8 cellular contexts compared by ENCODE assay signal in the genomic region with DNA sequence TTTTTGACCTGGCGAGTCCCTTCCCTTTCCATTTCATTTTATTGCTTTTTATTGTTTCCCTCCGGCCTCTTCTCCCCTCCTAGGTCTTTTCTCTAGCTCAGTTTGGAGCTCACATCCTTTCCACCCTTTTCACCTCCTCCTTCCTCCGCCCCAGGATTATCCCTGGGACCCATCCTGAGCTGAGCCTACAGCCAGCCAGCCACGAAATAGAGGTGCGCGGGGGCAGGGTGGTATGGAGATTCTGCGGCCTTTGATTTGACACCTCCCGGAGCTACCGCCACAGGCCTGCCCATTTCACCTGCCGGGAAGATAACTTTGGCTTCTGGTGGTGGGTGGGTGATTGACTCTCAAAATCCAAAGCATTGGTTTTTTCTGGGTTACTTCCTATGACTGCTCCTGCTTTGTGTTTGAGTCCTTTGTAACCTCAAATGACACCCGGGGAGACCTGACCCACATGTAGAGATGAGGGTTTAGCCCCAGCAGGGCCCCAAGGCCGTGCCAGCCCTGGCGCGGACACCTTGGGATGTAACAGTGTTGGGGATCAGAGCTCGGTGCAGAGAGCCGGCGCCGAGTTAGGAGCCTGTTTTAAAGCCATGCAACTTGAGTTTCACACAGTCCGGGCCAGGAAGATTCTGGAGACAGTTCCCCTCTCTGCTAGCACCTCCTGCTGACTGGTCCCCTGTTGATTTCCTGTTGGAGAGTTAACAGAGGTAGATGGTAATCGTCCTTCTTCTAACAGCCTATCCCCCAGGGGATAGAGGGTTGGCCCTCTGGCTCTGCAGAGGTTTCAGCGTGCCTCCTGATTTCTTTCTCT. TPM values are rescaled to one million over a fixed set of nuclear protein-coding genes. Genes with fewer than 3 reads are reported as not detected.
DNase-seq lines count a peak whose midpoint lies in the region; ATAC-seq and TF ChIP-seq lines count a peak whose summit lies in the region.

No MANE protein-coding gene starts in this region.

- no peaks in the 10 kb centered on the region for H3K9me3 ChIP-seq in SK-N-SH

- H3K9me2 ChIP-seq in SK-N-SH: no peaks in the 10 kb centered on the region

- peak; percentile 14 for ATAC-seq in HG02642 (IDR thresholded peaks at IDR 0.05; ENCODE audit: poor library complexity, unreplicated experiment)
- peak; percentile 9 for ATAC-seq in stimulated activated naive CD8-positive, alpha-beta T cell treated with anti-CD3 and anti-CD28 coated beads, Interleukin-15, Interleukin-2, amounts not matched to agents 100 U/mL and 50 U/mL, for 24 hours

- H3K27ac ChIP-seq in SK-N-SH (ENCODE audit: low read depth in 2 of 2, low read length in 1 of 2) (peak overlapping the region; percentile 47 to 90; a peak in 3 of 4 replicates), brain microvascular endothelial cell (peak overlapping the region; percentile 94)

- H3K4me3 ChIP-seq in SK-N-SH (ENCODE audit: low read depth in 2 of 2, low read length in 1 of 2) (peak overlapping the region; percentile 75 to 84), brain microvascular endothelial cell (ENCODE audit: low read depth, low read length) (peak overlapping the region; percentile 90)

- peak; percentile 47 for TF ChIP-seq RAD21 in SK-N-SH (IDR thresholded peaks at IDR 0.05; ENCODE audit: low read length)

- peak; percentile 43 for TF ChIP-seq CTCF in SK-N-SH (IDR thresholded peaks at IDR 0.05)
- TF ChIP-seq CTCF in brain microvascular endothelial cell (IDR thresholded peaks at IDR 0.05; ENCODE audit: low read depth, low read length, missing control alignments): peak; percentile 54

- POLR2A ChIA-PET in SK-N-SH (lab: Yijun Ruan, JAX): interaction anchor here (0.8 kb wide), 1 partner anchor 9 kb away, joined by 3 read pairs; no protein-coding TSS in a partner anchor

- H4K20me1 ChIP-seq in SK-N-SH (ENCODE audit: insufficient read depth): peaks cover 20% of the 10 kb centered on the region

- peaks cover 50% of the 10 kb centered on the region for H3F3A ChIP-seq in SK-N-SH (replicated peaks; ENCODE audit: insufficient read depth)

- no peaks in the 10 kb centered on the region for H3K27me3 ChIP-seq in SK-N-SH (ENCODE audit: insufficient read depth)
- H3K27me3 ChIP-seq in brain microvascular endothelial cell (replicated peaks): no peaks in the 10 kb centered on the region

- peak overlapping the region; percentile 82 for H3K4me2 ChIP-seq in SK-N-SH

- CTCF ChIA-PET in SK-N-SH (lab: Yijun Ruan, JAX): interaction anchor here (0.7 to 2.4 kb wide), 15 partner anchors 9 to 192 kb away, joined by 3 to 12 read pairs (median 4); no protein-coding TSS in a partner anchor

- DNase-seq in GM03348 (ENCODE audit: low spot score): peak; percentile 51
- DNase-seq in SK-N-SH: no peak
- no peak for DNase-seq in brain microvascular endothelial cell
- peak; percentile 68 for DNase-seq in kidney glomerular epithelial cell (lab: John Stamatoyannopoulos, UW)
- DNase-seq in stimulated activated naive CD8-positive, alpha-beta T cell treated with anti-CD3 and anti-CD28 coated beads, Interleukin-15, Interleukin-2, amounts not matched to agents 100 U/mL and 50 U/mL, for 24 hours: peak; percentile 38
- no peak for DNase-seq in DMS79 treated with DMSO at 0.1 percent for 48 hours (lab: John Stamatoyannopoulos, UW)
- no peak for DNase-seq in effector CD8-positive, alpha-beta T cell (lab: John Stamatoyannopoulos, UW)

- TF ChIP-seq EP300 in SK-N-SH (IDR thresholded peaks at IDR 0.05; ENCODE audit: borderline replicate concordance in 1 of 2, low read depth in 1 of 2, low read length in 1 of 2): no peak

- H3K36me3 ChIP-seq in SK-N-SH (replicated peaks in 1 of 2; ENCODE audit: control insufficient read depth in 1 of 2, insufficient read depth in 2 of 2, low read length in 1 of 2) (no peaks in the 10 kb centered on the region), brain microvascular endothelial cell (replicated peaks) (peaks cover 14% of the 10 kb centered on the region)

- H2AFZ ChIP-seq in SK-N-SH (ENCODE audit: low read depth): no peak overlapping the region

- H3K79me2 ChIP-seq in SK-N-SH (ENCODE audit: insufficient read depth): peaks cover 81% of the 10 kb centered on the region

- in situ Hi-C loops in brain microvascular endothelial cell (cut with HindIII; ENCODE audit: low pct_ligation_motif_present, low sequenced_read_pairs): no loop called here

- WGBS in SK-N-SH (ENCODE audit: low lambda C conversion rate): 62% methylated on average over 16 of the region's 21 CpGs

- H3K4me1 ChIP-seq in SK-N-SH (ENCODE audit: control insufficient read depth in 1 of 2, insufficient read depth in 2 of 2, low read depth in 1 of 2, low read length in 1 of 2): peaks cover 44 to 62% of the 10 kb centered on the region in 2 experiments

- peak overlapping the region; percentile 96 for H3K9ac ChIP-seq in SK-N-SH

TF ChIP-seq in SK-N-SH, 30 proteins besides CTCF, POLR2A, EP300 and RAD21 (continues in another document):
- TF ChIP-seq, protein P1, sequence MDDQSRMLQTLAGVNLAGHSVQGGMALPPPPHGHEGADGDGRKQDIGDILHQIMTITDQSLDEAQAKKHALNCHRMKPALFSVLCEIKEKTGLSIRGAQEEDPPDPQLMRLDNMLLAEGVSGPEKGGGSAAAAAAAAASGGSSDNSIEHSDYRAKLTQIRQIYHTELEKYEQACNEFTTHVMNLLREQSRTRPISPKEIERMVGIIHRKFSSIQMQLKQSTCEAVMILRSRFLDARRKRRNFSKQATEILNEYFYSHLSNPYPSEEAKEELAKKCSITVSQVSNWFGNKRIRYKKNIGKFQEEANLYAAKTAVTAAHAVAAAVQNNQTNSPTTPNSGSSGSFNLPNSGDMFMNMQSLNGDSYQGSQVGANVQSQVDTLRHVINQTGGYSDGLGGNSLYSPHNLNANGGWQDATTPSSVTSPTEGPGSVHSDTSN (IDR thresholded peaks at IDR 0.05): no peak
- no peak for TF ChIP-seq CHD2 (IDR thresholded peaks at IDR 0.05; ENCODE audit: low read length, partially characterized antibody)
- no peak for TF ChIP-seq MXI1 (IDR thresholded peaks at IDR 0.05; ENCODE audit: low read depth, low read length)
- TF ChIP-seq TCF12 (IDR thresholded peaks at IDR 0.05): 0 out of 2 replicates have a peak, but pooled peaks have one; percentile 15
- no peak for TF ChIP-seq YY1 (IDR thresholded peaks at IDR 0.05; ENCODE audit: low read depth)
- TF ChIP-seq, protein P2, sequence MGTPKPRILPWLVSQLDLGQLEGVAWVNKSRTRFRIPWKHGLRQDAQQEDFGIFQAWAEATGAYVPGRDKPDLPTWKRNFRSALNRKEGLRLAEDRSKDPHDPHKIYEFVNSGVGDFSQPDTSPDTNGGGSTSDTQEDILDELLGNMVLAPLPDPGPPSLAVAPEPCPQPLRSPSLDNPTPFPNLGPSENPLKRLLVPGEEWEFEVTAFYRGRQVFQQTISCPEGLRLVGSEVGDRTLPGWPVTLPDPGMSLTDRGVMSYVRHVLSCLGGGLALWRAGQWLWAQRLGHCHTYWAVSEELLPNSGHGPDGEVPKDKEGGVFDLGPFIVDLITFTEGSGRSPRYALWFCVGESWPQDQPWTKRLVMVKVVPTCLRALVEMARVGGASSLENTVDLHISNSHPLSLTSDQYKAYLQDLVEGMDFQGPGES (IDR thresholded peaks at IDR 0.05; ENCODE audit: low read depth, low read length): no peak
- TF ChIP-seq, protein P3, sequence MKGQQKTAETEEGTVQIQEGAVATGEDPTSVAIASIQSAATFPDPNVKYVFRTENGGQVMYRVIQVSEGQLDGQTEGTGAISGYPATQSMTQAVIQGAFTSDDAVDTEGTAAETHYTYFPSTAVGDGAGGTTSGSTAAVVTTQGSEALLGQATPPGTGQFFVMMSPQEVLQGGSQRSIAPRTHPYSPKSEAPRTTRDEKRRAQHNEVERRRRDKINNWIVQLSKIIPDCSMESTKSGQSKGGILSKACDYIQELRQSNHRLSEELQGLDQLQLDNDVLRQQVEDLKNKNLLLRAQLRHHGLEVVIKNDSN (IDR thresholded peaks at IDR 0.05; ENCODE audit: borderline replicate concordance, low read depth): no peak
- no peak for TF ChIP-seq MEF2A (IDR thresholded peaks at IDR 0.05; ENCODE audit: borderline replicate concordance, low read depth)
- no peak for TF ChIP-seq GATA2 (CRISPR knock-in tag; IDR thresholded peaks at IDR 0.05)
- TF ChIP-seq POLR2AphosphoS5 (IDR thresholded peaks at IDR 0.05; ENCODE audit: low read depth, low read length): no peak
- TF ChIP-seq, protein P4, sequence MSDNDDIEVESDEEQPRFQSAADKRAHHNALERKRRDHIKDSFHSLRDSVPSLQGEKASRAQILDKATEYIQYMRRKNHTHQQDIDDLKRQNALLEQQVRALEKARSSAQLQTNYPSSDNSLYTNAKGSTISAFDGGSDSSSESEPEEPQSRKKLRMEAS (IDR thresholded peaks at IDR 0.05; ENCODE audit: low read depth): 0 out of 2 replicates have a peak, but pooled peaks have one; percentile 13
- TF ChIP-seq GABPA (IDR thresholded peaks at IDR 0.05; ENCODE audit: low read depth): 0 out of 2 replicates have a peak, but pooled peaks have one; percentile 8
- no peak for TF ChIP-seq ELF1 (IDR thresholded peaks at IDR 0.05)
- TF ChIP-seq TEAD4 (IDR thresholded peaks at IDR 0.05; ENCODE audit: borderline replicate concordance, insufficient read depth): no peak
- no peak for TF ChIP-seq NRF1 (IDR thresholded peaks at IDR 0.05; ENCODE audit: low read depth, low read length)
- peak; percentile 27 for TF ChIP-seq SMC3 (IDR thresholded peaks at IDR 0.05; ENCODE audit: low read depth, low read length)
- TF ChIP-seq FOXJ3 (CRISPR knock-in tag; IDR thresholded peaks at IDR 0.05): no peak
- no peak for TF ChIP-seq NFIC (IDR thresholded peaks at IDR 0.05; ENCODE audit: borderline replicate concordance)
- no peak for TF ChIP-seq EZH2phosphoT487 (IDR thresholded peaks at IDR 0.05; ENCODE audit: borderline replicate concordance, low read depth)
- no peak for TF ChIP-seq SIN3A (IDR thresholded peaks at IDR 0.05; ENCODE audit: borderline replicate concordance, low read depth, low read length)

RNA-seq across cellular contexts. Expression of a gene that starts 1.5 kb away (rescaled TPM):
- polyA plus RNA-seq in SK-N-SH (2012; rRNA removed): 38.2 and 52.0 TPM in 2 replicates
- 32.6 and 37.1 TPM in 2 replicates for polyA plus RNA-seq in SK-N-SH (2012; cell fraction: cytosol; rRNA removed)
- polyA plus RNA-seq in SK-N-SH (2012; cell fraction: nucleus; rRNA removed): 60.7 and 85.8 TPM in 2 replicates

Comparison
In these comparisons a context has a peak if more than half of its experiments do, and no peak if none do; other contexts are left out.
1. DNase-seq: peak in GM03348 (single experiment), kidney glomerular epithelial cell (single experiment) and stimulated activated naive CD8-positive, alpha-beta T cell treated with anti-CD3 and anti-CD28 coated beads, Interleukin-15, Interleukin-2, amounts not matched to agents 100 U/mL and 50 U/mL, for 24 hours (single experiment); none in SK-N-SH (single experiment), brain microvascular endothelial cell (single experiment), DMS79 treated with DMSO at 0.1 percent for 48 hours (single experiment) and effector CD8-positive, alpha-beta T cell (single experiment).